8 cellular contexts compared by ENCODE assay signal in the genomic region with DNA sequence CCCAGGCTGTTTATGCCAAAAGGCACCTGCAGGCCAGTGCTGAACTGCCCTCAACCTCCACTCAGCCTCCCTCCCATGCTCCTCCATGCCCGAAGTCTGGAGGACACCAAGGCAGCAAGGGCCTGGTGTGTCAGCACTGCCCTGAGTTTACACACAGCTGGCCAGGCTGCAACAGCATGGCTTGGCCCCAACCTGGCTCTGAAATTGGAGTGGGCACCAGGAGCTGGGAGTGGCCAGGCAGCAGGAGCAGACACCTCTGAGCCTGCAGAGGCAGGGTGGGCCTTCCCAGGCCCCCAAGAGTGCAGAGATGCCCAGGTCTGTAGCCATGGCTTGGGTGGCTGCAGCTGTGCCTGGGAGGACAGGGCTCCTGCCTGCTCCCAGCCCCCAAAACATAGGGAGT.
"Had no signal": no experiment of that assay in that cellular context is flagged by ENCODE, and none has a peak within 500 bp of the region (broad histone marks: within the 10 kb centered on the region; RNA-seq: fewer than 3 reads in every experiment).

No MANE protein-coding gene starts in this region.

- H3K4me3 ChIP-seq: GM23338 had no signal

- H3K27ac Mint-ChIP-seq: GM23338, H9, IgD-negative memory B cell had no signal

- H2AFZ ChIP-seq: GM23338 had no signal

- DNase-seq: H9, HCEC 1CT had no signal

- H3K4me1 Mint-ChIP-seq: H9, IgD-negative memory B cell had no signal

- H3K36me3 Mint-ChIP-seq: IgD-negative memory B cell had no signal

- H3K27ac ChIP-seq: HL-60 had no signal

- H3K4me2 ChIP-seq: GM23338 had no signal

- FAIRE-seq: H1, H54, HepG2 had no signal

- H3K4me3 Mint-ChIP-seq: GM23338, H9, IgD-negative memory B cell had no signal
